12 cellular contexts compared by ENCODE assay signal in genomic region chr16:65414284-65414984, GRCh38.
DNase-seq lines count a peak whose midpoint lies in the region; ATAC-seq, FAIRE-seq and TF ChIP-seq lines count a peak whose summit lies in the region.
"Had no signal": no experiment of that assay in that cellular context is flagged by ENCODE, and none has a peak within 500 bp of the region (broad histone marks: within the 10 kb centered on the region; RNA-seq: fewer than 3 reads in every experiment).

No MANE protein-coding gene starts in this region.

- peaks cover 31% of the 10 kb centered on the region for H3K4me1 ChIP-seq in keratinocyte (ENCODE audit: control insufficient read depth, extremely low read depth, insufficient read depth, low read length)
- H3K4me1 ChIP-seq: psoas muscle had no signal

- DNase-seq in AG10803 (ENCODE audit: low read depth) (peak; percentile 87), HPDE6-E6E7 (ENCODE audit: extremely low spot score) (peak; percentile 42), amniotic stem cell (lab: John Stamatoyannopoulos, UW) (peak; percentile 52), keratinocyte (ENCODE audit: low read depth, low spot score) (peak; percentile 30), activated gamma-delta T cell treated with Interleukin-2 at 50 U/mL for 16 hours (no peak), mucosa of gallbladder (ENCODE audit: low spot score) (no peak), NCI-H1048 (lab: John Stamatoyannopoulos, UW) (no peak)
- DNase-seq: COR-L47, left cardiac atrium, NCI-H1436, psoas muscle had no signal

- FAIRE-seq in keratinocyte (lab: Jason Lieb, UNC): peak; percentile 90

- H2AFZ ChIP-seq in keratinocyte (ENCODE audit: control insufficient read depth, low read length): no peak overlapping the region

- no peaks in the 10 kb centered on the region for H3K9me1 ChIP-seq in keratinocyte (ENCODE audit: control insufficient read depth, extremely low read depth, insufficient read depth, low read length)

- no peak overlapping the region for H3K4me2 ChIP-seq in keratinocyte (ENCODE audit: control insufficient read depth, extremely low read depth, insufficient read depth, low read depth, low read length)

- no peak overlapping the region for H3K27ac ChIP-seq in keratinocyte (ENCODE audit: control insufficient read depth, insufficient read depth, low read length)
- H3K27ac ChIP-seq: psoas muscle had no signal

- H3K27me3 ChIP-seq in keratinocyte (ENCODE audit: control insufficient read depth, extremely low read depth, insufficient read depth, low read length): no peaks in the 10 kb centered on the region

- no peak for TF ChIP-seq CTCF in AG10803 (conservative IDR thresholded peaks at IDR 0.05; ENCODE audit: low read length)
- no peak for TF ChIP-seq CTCF in keratinocyte (optimal IDR thresholded peaks at IDR 0.05 in 1 of 3, IDR thresholded peaks at IDR 0.05 in 1 of 3, conservative IDR thresholded peaks at IDR 0.05 in 1 of 3; ENCODE audit: extremely low read depth in 1 of 3, insufficient read depth in 2 of 3, low read length in 3 of 3)

- H4K20me1 ChIP-seq in keratinocyte (ENCODE audit: control insufficient read depth, extremely low read depth, insufficient read depth, low read length): no peaks in the 10 kb centered on the region

- H3K36me3 ChIP-seq in keratinocyte (ENCODE audit: control insufficient read depth in 2 of 2, extremely low read depth in 1 of 2, insufficient read depth in 2 of 2, low read length in 2 of 2): no peaks in the 10 kb centered on the region

- ATAC-seq in GM21737 (IDR thresholded peaks at IDR 0.05; ENCODE audit: unreplicated experiment): no peak

- H3K79me2 ChIP-seq in keratinocyte (ENCODE audit: control insufficient read depth, insufficient read depth, low read length): no peaks in the 10 kb centered on the region

- no peak overlapping the region for H3K4me3 ChIP-seq in AG10803 (ENCODE audit: low read length)
- no peak overlapping the region for H3K4me3 ChIP-seq in keratinocyte (ENCODE audit: control insufficient read depth in 2 of 3, extremely low read depth in 1 of 3, insufficient read depth in 2 of 3, low read depth in 1 of 3, low read length in 3 of 3)
- H3K4me3 ChIP-seq: psoas muscle had no signal

- H3K9ac ChIP-seq in keratinocyte (ENCODE audit: control insufficient read depth, extremely low read depth, insufficient read depth, low read length): no peak overlapping the region

- H3K9me3 ChIP-seq in keratinocyte (ENCODE audit: control insufficient read depth, low read depth, low read length): no peaks in the 10 kb centered on the region
- H3K9me3 ChIP-seq: psoas muscle had no signal

- dilution Hi-C loops in keratinocyte (cut with MboI; ENCODE audit: extremely low pct_ligation_motif_present, low sequenced_read_pairs): no loop called here

Comparison
In these comparisons a context has a peak if more than half of its experiments do, and no peak if none do; other contexts are left out.
1. DNase-seq: peak in AG10803 (single experiment), HPDE6-E6E7 (single experiment), amniotic stem cell (single experiment) and keratinocyte (single experiment); none in activated gamma-delta T cell treated with Interleukin-2 at 50 U/mL for 16 hours (single experiment), mucosa of gallbladder (single experiment) and NCI-H1048 (single experiment).